ENCODE assay signal across 18 cellular contexts in the genomic region with DNA sequence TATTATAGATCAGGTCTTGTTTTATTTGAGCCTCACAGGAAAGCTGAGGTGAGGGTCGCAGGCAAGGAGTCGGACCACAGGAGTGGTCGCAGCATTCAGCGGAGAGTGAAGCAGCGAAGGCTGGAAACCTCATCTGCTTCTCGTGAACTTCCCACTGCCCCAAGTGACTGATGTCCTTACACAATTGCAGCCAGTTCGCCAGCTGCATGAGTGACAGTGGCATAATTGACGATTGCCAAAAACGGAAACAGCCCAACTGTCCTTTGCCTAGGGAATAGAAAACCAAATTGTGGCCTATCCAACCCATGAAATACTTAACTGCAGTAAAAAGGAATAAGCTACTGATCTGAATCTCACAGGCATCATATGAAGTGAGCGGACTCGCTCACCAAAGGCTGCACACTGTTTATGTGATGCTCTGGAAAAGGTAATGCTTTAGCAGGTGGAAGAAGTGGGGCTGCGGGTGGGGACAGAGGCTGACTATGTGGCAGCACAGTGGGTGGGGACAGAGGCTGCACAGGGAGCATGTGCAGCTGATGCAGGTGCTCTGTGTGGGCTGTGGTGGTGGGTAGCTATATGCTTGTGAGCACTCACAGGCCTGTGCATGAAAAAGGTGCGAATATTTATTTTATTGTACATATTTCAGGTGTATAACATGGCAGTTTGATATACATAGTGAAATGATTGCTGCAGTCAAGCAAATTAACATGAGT. TPM values are rescaled to one million over a fixed set of nuclear protein-coding genes. Genes with fewer than 3 reads are reported as not detected.
DNase-seq lines count a peak whose midpoint lies in the region; ATAC-seq and FAIRE-seq lines count a peak whose summit lies in the region.
"Had no signal": no experiment of that assay in that cellular context is flagged by ENCODE, and none has a peak within 500 bp of the region (broad histone marks: within the 10 kb centered on the region; RNA-seq: fewer than 3 reads in every experiment).

No MANE protein-coding gene starts in this region.

- peak overlapping the region; percentile 75 for H3K27ac Mint-ChIP-seq in T-helper 17 cell

- H3K36me3 Mint-ChIP-seq in T-helper 17 cell (ENCODE audit: low read depth), result no peaks in the 10 kb centered on the region

- H3K9me3 ChIP-seq in T-helper 17 cell (ENCODE audit: control insufficient read depth, low read length, poor library complexity, severe bottlenecking), result no peaks in the 10 kb centered on the region
- H3K9me3 ChIP-seq: BE2C, SJSA1 had no signal

- peak; percentile 83 for DNase-seq in GF-D8 (lab: John Stamatoyannopoulos, UW)
- DNase-seq in NOMO-1 (lab: John Stamatoyannopoulos, UW; ENCODE audit: unreplicated experiment in 2 of 2), result peak; percentile 87 to 92
- no peak for DNase-seq in T-helper 17 cell
- DNase-seq in urothelium cell line (ENCODE audit: low spot score), result no peak
- no peak for DNase-seq in GM19239 (ENCODE audit: insufficient read length, low spot score)
- DNase-seq in retina, result no peak
- DNase-seq in NCI-H2171 (lab: John Stamatoyannopoulos, UW), result no peak
- DNase-seq: BE2C, DMS 273 treated with DMSO at 0.1 percent for 48 hours, NCI-H1105, NCI-H1694 treated with DMSO at 0.1 percent for 48 hours, NCI-H446 treated with DMSO at 0.1 percent for 48 hours, NCI-H748 treated with DMSO at 0.1 percent for 48 hours, T-helper 1 cell had no signal

- ATAC-seq in T-helper 17 cell, result no peak

- no peaks in the 10 kb centered on the region for H3K27me3 Mint-ChIP-seq in T-helper 17 cell

- H3K4me3 Mint-ChIP-seq in T-helper 17 cell, result no peak overlapping the region

- H3K4me1 Mint-ChIP-seq in T-helper 17 cell, result peaks cover 42% of the 10 kb centered on the region

- peak; percentile 17 for FAIRE-seq in urothelium cell line (lab: Jason Lieb, UNC)
- FAIRE-seq in GM19239 (lab: Jason Lieb, UNC), result no peak

RNA-seq across cellular contexts. Expression of a gene that starts 4.2 kb away (rescaled TPM):
- total RNA-seq in T-helper 17 cell, result 1 to 10 TPM; 9.2 TPM

RNA-seq across cellular contexts. Expression of a gene that starts 46.2 kb away (rescaled TPM):
- total RNA-seq in T-helper 17 cell, result under 1 TPM in 1 of 2 donors, not detected in 1; 0.05 TPM
- total RNA-seq: Daoy, HT1080, RPMI7951, SJSA1 had no signal

Comparison
In these comparisons a context has a peak if more than half of its experiments do, and no peak if none do; other contexts are left out.
1. DNase-seq: peak in GF-D8 (single experiment) and NOMO-1 (2 of 2); none in T-helper 17 cell (0 of 3), urothelium cell line (single experiment), GM19239 (single experiment), retina (single experiment) and NCI-H2171 (single experiment).